9 cellular contexts compared by ENCODE assay signal in genomic region chr14:55582741-55583140, GRCh38. TPM values are rescaled to one million over a fixed set of nuclear protein-coding genes. Genes with fewer than 3 reads are reported as not detected.
DNase-seq lines count a peak whose midpoint lies in the region; ATAC-seq and TF ChIP-seq lines count a peak whose summit lies in the region.
"Had no signal": no experiment of that assay in that cellular context is flagged by ENCODE, and none has a peak within 500 bp of the region (broad histone marks: within the 10 kb centered on the region; RNA-seq: fewer than 3 reads in every experiment).

No MANE protein-coding gene starts in this region.

- H3K36me3 ChIP-seq in Loucy (ENCODE audit: insufficient read depth, low read length) (no peaks in the 10 kb centered on the region), hepatocyte (replicated peaks; ENCODE audit: insufficient read depth, low read depth) (no peaks in the 10 kb centered on the region), brain microvascular endothelial cell (replicated peaks) (no peaks in the 10 kb centered on the region), mucosa of descending colon (ENCODE audit: low read depth) (no peaks in the 10 kb centered on the region)

- H3K4me2 ChIP-seq in Loucy (ENCODE audit: low read depth, low read length, poor library complexity, severe bottlenecking) (peak overlapping the region; percentile 87), hepatocyte (peak overlapping the region; percentile 83)

- H3K9ac ChIP-seq in Loucy (ENCODE audit: low read depth, low read length, poor library complexity, severe bottlenecking), result peak overlapping the region; percentile 42

- H3K79me2 ChIP-seq in Loucy (ENCODE audit: insufficient read depth, low read length) (peaks cover 83% of the 10 kb centered on the region), hepatocyte (peaks cover 74% of the 10 kb centered on the region)

- intact Hi-C loops in CD4-positive, alpha-beta T cell (cut with DNase I, micrococcal nuclease), result loop anchor here (5.0 to 10.0 kb wide), 11 partner anchors 35 to 1685 kb away; partner anchors contain the start of genes AP5M1 (in 1 of the 2), DLGAP5 (in 1 of the 2), EXOC5 (in 1 of the 2) and FBXO34 (in 1 of the 2)
- intact Hi-C loops in sciatic nerve (cut with DNase I), result no loop called here
- intact Hi-C loops in mucosa of descending colon (cut with DNase I, micrococcal nuclease), result no loop called here

- in situ Hi-C loops in brain microvascular endothelial cell (cut with HindIII; ENCODE audit: low pct_ligation_motif_present, low sequenced_read_pairs), result no loop called here

- H4K20me1 ChIP-seq in Loucy (ENCODE audit: insufficient read depth, low read length, poor library complexity, severe bottlenecking), result peaks cover 71% of the 10 kb centered on the region
- peaks cover 70% of the 10 kb centered on the region for H4K20me1 ChIP-seq in hepatocyte (ENCODE audit: insufficient read depth, poor library complexity, severe bottlenecking)

- H3K27me3 Mint-ChIP-seq in CD4-positive, alpha-beta T cell, result no peaks in the 10 kb centered on the region

- H2AFZ ChIP-seq in Loucy (ENCODE audit: low read length) (no peak overlapping the region), hepatocyte (no peak overlapping the region)

- H3K9me2 ChIP-seq in Loucy (replicated peaks; ENCODE audit: low read depth, low read length) (no peaks in the 10 kb centered on the region), hepatocyte (replicated peaks; ENCODE audit: insufficient read depth) (no peaks in the 10 kb centered on the region)

- no peaks in the 10 kb centered on the region for H3K27me3 ChIP-seq in CD4-positive, alpha-beta T cell (ENCODE audit: control insufficient read depth, insufficient read depth, low read length)
- H3K27me3 ChIP-seq in Loucy (ENCODE audit: insufficient read depth, low read length, poor library complexity, severe bottlenecking) (no peaks in the 10 kb centered on the region), hepatocyte (no peaks in the 10 kb centered on the region), brain microvascular endothelial cell (replicated peaks) (no peaks in the 10 kb centered on the region)

- H3K4me3 Mint-ChIP-seq in CD4-positive, alpha-beta T cell, result peak overlapping the region; percentile 71

- CTCF ChIA-PET in CD4-positive, alpha-beta T cell (lab: Charles Lee), result no interaction called here

- H3K4me3 ChIP-seq in Loucy (ENCODE audit: low read length, poor library complexity, severe bottlenecking) (peak overlapping the region; percentile 92), hepatocyte (no peak overlapping the region), brain microvascular endothelial cell (ENCODE audit: low read depth, low read length) (no peak overlapping the region), mucosa of descending colon (no peak overlapping the region)

- POLR2A ChIA-PET in CD4-positive, alpha-beta T cell (lab: Charles Lee), result no interaction called here

- no peak overlapping the region for H3K27ac ChIP-seq in CD4-positive, alpha-beta T cell (ENCODE audit: low read depth, low read length)
- peak overlapping the region; percentile 7 for H3K27ac ChIP-seq in hepatocyte
- H3K27ac ChIP-seq in brain microvascular endothelial cell, result no peak overlapping the region

- peaks cover 10% of the 10 kb centered on the region for H3K36me3 Mint-ChIP-seq in CD4-positive, alpha-beta T cell (ENCODE audit: low read depth)

- peaks cover 68% of the 10 kb centered on the region for H3K4me1 ChIP-seq in Loucy (ENCODE audit: insufficient read depth, low read length, poor library complexity, severe bottlenecking)
- peaks cover 29% of the 10 kb centered on the region for H3K4me1 ChIP-seq in hepatocyte (ENCODE audit: insufficient read depth)
- H3K4me1 ChIP-seq in mucosa of descending colon (ENCODE audit: low read depth), result peaks cover 48% of the 10 kb centered on the region

- H3K27ac Mint-ChIP-seq in CD4-positive, alpha-beta T cell, result peak overlapping the region; percentile 28

- TF ChIP-seq CTCF in CD4-positive, alpha-beta T cell (IDR thresholded peaks at IDR 0.05), result no peak
- TF ChIP-seq CTCF in Loucy (conservative IDR thresholded peaks at IDR 0.05; ENCODE audit: low read length) (no peak), hepatocyte (IDR thresholded peaks at IDR 0.05; ENCODE audit: poor library complexity) (no peak), brain microvascular endothelial cell (IDR thresholded peaks at IDR 0.05; ENCODE audit: low read depth, low read length, missing control alignments) (no peak), mucosa of descending colon (IDR thresholded peaks at IDR 0.05) (no peak)

- ATAC-seq in CD4-positive, alpha-beta T cell (ENCODE audit: poor library complexity), result no peak
- ATAC-seq in GM18511 (IDR thresholded peaks at IDR 0.05; ENCODE audit: unreplicated experiment) (peak; percentile 33), sciatic nerve (no peak), mucosa of descending colon (no peak)

- WGBS in hepatocyte (ENCODE audit: low lambda C conversion rate, missing lambda C conversion rate), result 81% methylated on average over 2 of the region's 2 CpGs

- peaks cover 56% of the 10 kb centered on the region for H3K4me1 Mint-ChIP-seq in CD4-positive, alpha-beta T cell (ENCODE audit: low read depth)

- H3K9me3 ChIP-seq in CD4-positive, alpha-beta T cell (ENCODE audit: control insufficient read depth, low read length), result no peaks in the 10 kb centered on the region
- no peaks in the 10 kb centered on the region for H3K9me3 ChIP-seq in Loucy (ENCODE audit: insufficient read depth, low read depth, low read length)
- no peaks in the 10 kb centered on the region for H3K9me3 ChIP-seq in hepatocyte (ENCODE audit: low read depth)
- H3K9me3 ChIP-seq in mucosa of descending colon, result no peaks in the 10 kb centered on the region

- no peaks in the 10 kb centered on the region for H3K9me3 Mint-ChIP-seq in CD4-positive, alpha-beta T cell

- DNase-seq in CD4-positive, alpha-beta T cell, result no peak
- DNase-seq in hepatocyte (ENCODE audit: low spot score) (no peak), sciatic nerve (ENCODE audit: low spot score) (no peak), brain microvascular endothelial cell (no peak), mucosa of descending colon (no peak)
- no peak for DNase-seq in activated CD8-positive, alpha-beta memory T cell treated with anti-CD3 and anti-CD28 coated beads, Interleukin-2, amount 50 U/mL, for 48 hours
- DNase-seq: activated CD4-positive, CD25-positive, alpha-beta regulatory T cell treated with anti-CD3 and anti-CD28 coated beads, Interleukin-2, amount 50 U/mL, for 72 hours had no signal

- H3F3A ChIP-seq in Loucy (ENCODE audit: low read depth), result no peaks in the 10 kb centered on the region

RNA-seq across cellular contexts. Expression of gene KTN1, which starts 2.7 kb away (rescaled TPM):
- 10 to 100 TPM; 59.9 to 68.4 TPM for total RNA-seq in CD4-positive, alpha-beta T cell
- total RNA-seq in hepatocyte, result 131 and 150 TPM in 2 replicates
- 164 and 209 TPM in 2 replicates for polyA plus RNA-seq in hepatocyte
- 243 TPM for total RNA-seq in sciatic nerve
- total RNA-seq in mucosa of descending colon, result 100 to 1,000 TPM; 181 to 299 (median 251) TPM

Comparison
In these comparisons a context has a peak if more than half of its experiments do, and no peak if none do; other contexts are left out.
1. intact Hi-C loops: an anchor here in CD4-positive, alpha-beta T cell (5.0 to 10.0 kb wide); none called in sciatic nerve and mucosa of descending colon.